In the genomic region with DNA sequence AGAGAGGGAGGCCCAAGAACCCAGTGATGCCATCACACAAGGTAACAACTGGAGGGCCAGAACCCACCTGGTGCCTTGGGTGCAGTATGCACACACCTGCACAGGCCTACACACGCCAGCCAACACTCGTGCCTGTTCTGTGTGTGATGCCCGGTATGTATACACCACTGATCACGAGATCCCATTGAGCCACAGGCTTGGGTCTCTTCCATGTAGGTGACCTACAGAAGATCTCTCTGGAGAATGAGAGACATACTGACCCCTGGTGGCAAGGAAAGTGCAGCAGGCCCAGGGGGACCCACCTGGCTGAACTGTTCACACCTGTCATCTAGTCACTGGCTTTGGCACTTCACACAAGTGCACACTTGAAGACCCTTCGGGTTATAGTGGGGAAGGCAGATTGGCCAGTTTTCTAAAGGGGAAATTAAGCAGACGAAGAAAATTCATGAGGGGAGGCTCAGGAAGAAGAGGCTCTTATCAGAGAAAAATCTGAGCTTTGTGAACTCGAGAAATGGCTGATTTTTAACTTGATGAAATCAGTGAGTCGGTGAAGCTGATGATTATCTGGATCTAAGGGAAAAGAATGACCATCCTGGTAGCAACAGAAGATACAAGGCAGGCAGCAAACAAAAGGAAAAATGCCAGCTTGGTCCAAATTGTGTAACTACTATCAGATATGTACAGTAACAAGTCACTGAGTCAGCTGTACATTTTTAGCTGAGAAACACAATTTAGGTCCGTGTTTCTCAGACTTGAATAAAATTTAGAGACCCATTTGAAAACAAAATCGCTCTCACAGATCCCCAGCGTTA, we compare ENCODE assay signal across 1 cellular context.
TF ChIP-seq lines count a peak whose summit lies in the region.

No MANE protein-coding gene starts in this region.

TF ChIP-seq in HepG2, 621 proteins besides CTCF, POLR2A, EP300 and RAD21 (continued from another document and continues in another):
- TF ChIP-seq FOXO1 (CRISPR knock-in tag; IDR thresholded peaks at IDR 0.05) (no peak), ETV6 (CRISPR knock-in tag; conservative IDR thresholded peaks at IDR 0.05) (no peak), ZNF337 (CRISPR knock-in tag; IDR thresholded peaks at IDR 0.05; ENCODE audit: borderline replicate concordance, low read depth) (no peak), ZNF644 (CRISPR knock-in tag; IDR thresholded peaks at IDR 0.05; ENCODE audit: low read depth) (peak; percentile 39; the same call in 1 of the 2 replicates), GATAD1 (CRISPR knock-in tag; IDR thresholded peaks at IDR 0.05) (0 out of 2 replicates have a peak, but pooled peaks have one; percentile 34), ZFAT (CRISPR knock-in tag; conservative IDR thresholded peaks at IDR 0.05) (no peak), ZMYM4 (CRISPR knock-in tag; IDR thresholded peaks at IDR 0.05) (peak; percentile 56; the same call in 1 of the 2 replicates), KMT2A (CRISPR knock-in tag; IDR thresholded peaks at IDR 0.05) (no peak), ZNF792 (CRISPR knock-in tag; IDR thresholded peaks at IDR 0.05) (no peak), ZNF816 (CRISPR knock-in tag; IDR thresholded peaks at IDR 0.05; ENCODE audit: borderline replicate concordance) (no peak), MTA1 (CRISPR knock-in tag; IDR thresholded peaks at IDR 0.05; ENCODE audit: borderline replicate concordance) (no peak), FOXC1 (CRISPR knock-in tag; IDR thresholded peaks at IDR 0.05; ENCODE audit: borderline replicate concordance) (no peak), ZNF501 (CRISPR knock-in tag; IDR thresholded peaks at IDR 0.05) (peak; percentile 41; the same call in 1 of the 2 replicates), MIXL1 (CRISPR knock-in tag; IDR thresholded peaks at IDR 0.05) (no peak), FOSL2 (CRISPR knock-in tag; IDR thresholded peaks at IDR 0.05) (peak; percentile 38; the same call in 1 of the 2 replicates), RBAK (CRISPR knock-in tag; IDR thresholded peaks at IDR 0.05) (no peak)
- TF ChIP-seq, protein P1, sequence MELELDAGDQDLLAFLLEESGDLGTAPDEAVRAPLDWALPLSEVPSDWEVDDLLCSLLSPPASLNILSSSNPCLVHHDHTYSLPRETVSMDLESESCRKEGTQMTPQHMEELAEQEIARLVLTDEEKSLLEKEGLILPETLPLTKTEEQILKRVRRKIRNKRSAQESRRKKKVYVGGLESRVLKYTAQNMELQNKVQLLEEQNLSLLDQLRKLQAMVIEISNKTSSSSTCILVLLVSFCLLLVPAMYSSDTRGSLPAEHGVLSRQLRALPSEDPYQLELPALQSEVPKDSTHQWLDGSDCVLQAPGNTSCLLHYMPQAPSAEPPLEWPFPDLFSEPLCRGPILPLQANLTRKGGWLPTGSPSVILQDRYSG (CRISPR knock-in tag; IDR thresholded peaks at IDR 0.05), result no peak
- TF ChIP-seq, protein P2, sequence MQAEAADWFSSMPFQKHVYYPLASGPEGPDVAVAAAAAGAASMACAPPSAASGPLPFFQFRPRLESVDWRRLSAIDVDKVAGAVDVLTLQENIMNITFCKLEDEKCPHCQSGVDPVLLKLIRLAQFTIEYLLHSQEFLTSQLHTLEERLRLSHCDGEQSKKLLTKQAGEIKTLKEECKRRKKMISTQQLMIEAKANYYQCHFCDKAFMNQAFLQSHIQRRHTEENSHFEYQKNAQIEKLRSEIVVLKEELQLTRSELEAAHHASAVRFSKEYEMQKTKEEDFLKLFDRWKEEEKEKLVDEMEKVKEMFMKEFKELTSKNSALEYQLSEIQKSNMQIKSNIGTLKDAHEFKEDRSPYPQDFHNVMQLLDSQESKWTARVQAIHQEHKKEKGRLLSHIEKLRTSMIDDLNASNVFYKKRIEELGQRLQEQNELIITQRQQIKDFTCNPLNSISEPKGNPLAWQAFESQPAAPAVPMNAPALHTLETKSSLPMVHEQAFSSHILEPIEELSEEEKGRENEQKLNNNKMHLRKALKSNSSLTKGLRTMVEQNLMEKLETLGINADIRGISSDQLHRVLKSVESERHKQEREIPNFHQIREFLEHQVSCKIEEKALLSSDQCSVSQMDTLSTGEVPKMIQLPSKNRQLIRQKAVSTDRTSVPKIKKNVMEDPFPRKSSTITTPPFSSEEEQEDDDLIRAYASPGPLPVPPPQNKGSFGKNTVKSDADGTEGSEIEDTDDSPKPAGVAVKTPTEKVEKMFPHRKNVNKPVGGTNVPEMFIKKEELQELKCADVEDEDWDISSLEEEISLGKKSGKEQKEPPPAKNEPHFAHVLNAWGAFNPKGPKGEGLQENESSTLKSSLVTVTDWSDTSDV (CRISPR knock-in tag; IDR thresholded peaks at IDR 0.05), result no peak
- TF ChIP-seq, protein P3, sequence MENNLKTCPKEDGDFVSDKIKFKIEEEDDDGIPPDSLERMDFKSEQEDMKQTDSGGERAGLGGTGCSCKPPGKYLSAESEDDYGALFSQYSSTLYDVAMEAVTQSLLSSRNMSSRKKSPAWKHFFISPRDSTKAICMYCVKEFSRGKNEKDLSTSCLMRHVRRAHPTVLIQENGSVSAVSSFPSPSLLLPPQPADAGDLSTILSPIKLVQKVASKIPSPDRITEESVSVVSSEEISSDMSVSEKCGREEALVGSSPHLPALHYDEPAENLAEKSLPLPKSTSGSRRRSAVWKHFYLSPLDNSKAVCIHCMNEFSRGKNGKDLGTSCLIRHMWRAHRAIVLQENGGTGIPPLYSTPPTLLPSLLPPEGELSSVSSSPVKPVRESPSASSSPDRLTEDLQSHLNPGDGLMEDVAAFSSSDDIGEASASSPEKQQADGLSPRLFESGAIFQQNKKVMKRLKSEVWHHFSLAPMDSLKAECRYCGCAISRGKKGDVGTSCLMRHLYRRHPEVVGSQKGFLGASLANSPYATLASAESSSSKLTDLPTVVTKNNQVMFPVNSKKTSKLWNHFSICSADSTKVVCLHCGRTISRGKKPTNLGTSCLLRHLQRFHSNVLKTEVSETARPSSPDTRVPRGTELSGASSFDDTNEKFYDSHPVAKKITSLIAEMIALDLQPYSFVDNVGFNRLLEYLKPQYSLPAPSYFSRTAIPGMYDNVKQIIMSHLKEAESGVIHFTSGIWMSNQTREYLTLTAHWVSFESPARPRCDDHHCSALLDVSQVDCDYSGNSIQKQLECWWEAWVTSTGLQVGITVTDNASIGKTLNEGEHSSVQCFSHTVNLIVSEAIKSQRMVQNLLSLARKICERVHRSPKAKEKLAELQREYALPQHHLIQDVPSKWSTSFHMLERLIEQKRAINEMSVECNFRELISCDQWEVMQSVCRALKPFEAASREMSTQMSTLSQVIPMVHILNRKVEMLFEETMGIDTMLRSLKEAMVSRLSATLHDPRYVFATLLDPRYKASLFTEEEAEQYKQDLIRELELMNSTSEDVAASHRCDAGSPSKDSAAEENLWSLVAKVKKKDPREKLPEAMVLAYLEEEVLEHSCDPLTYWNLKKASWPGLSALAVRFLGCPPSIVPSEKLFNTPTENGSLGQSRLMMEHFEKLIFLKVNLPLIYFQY (CRISPR knock-in tag; IDR thresholded peaks at IDR 0.05; ENCODE audit: borderline replicate concordance), result no peak
- TF ChIP-seq, protein P4, sequence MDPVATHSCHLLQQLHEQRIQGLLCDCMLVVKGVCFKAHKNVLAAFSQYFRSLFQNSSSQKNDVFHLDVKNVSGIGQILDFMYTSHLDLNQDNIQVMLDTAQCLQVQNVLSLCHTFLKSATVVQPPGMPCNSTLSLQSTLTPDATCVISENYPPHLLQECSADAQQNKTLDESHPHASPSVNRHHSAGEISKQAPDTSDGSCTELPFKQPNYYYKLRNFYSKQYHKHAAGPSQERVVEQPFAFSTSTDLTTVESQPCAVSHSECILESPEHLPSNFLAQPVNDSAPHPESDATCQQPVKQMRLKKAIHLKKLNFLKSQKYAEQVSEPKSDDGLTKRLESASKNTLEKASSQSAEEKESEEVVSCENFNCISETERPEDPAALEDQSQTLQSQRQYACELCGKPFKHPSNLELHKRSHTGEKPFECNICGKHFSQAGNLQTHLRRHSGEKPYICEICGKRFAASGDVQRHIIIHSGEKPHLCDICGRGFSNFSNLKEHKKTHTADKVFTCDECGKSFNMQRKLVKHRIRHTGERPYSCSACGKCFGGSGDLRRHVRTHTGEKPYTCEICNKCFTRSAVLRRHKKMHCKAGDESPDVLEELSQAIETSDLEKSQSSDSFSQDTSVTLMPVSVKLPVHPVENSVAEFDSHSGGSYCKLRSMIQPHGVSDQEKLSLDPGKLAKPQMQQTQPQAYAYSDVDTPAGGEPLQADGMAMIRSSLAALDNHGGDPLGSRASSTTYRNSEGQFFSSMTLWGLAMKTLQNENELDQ (CRISPR knock-in tag; IDR thresholded peaks at IDR 0.05; ENCODE audit: borderline replicate concordance), result no peak
- TF ChIP-seq, protein P5, sequence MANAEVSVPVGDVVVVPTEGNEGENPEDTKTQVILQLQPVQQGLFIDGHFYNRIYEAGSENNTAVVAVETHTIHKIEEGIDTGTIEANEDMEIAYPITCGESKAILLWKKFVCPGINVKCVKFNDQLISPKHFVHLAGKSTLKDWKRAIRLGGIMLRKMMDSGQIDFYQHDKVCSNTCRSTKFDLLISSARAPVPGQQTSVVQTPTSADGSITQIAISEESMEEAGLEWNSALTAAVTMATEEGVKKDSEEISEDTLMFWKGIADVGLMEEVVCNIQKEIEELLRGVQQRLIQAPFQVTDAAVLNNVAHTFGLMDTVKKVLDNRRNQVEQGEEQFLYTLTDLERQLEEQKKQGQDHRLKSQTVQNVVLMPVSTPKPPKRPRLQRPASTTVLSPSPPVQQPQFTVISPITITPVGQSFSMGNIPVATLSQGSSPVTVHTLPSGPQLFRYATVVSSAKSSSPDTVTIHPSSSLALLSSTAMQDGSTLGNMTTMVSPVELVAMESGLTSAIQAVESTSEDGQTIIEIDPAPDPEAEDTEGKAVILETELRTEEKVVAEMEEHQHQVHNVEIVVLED (CRISPR knock-in tag; IDR thresholded peaks at IDR 0.05; ENCODE audit: borderline replicate concordance), result no peak
- TF ChIP-seq, protein P6, sequence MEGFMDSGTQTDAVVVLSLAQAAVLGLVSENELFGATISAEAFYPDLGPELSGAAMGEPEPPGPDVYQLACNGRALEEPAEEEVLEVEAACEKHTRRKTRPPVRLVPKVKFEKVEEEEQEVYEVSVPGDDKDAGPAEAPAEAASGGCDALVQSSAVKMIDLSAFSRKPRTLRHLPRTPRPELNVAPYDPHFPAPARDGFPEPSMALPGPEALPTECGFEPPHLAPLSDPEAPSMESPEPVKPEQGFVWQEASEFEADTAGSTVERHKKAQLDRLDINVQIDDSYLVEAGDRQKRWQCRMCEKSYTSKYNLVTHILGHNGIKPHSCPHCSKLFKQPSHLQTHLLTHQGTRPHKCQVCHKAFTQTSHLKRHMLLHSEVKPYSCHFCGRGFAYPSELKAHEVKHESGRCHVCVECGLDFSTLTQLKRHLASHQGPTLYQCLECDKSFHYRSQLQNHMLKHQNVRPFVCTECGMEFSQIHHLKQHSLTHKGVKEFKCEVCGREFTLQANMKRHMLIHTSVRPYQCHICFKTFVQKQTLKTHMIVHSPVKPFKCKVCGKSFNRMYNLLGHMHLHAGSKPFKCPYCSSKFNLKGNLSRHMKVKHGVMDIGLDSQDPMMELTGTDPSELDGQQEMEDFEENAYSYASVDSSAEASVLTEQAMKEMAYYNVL (CRISPR knock-in tag; IDR thresholded peaks at IDR 0.05; ENCODE audit: borderline replicate concordance), result peak; percentile 34; the same call in 1 of the 2 replicates
- TF ChIP-seq, protein P7, sequence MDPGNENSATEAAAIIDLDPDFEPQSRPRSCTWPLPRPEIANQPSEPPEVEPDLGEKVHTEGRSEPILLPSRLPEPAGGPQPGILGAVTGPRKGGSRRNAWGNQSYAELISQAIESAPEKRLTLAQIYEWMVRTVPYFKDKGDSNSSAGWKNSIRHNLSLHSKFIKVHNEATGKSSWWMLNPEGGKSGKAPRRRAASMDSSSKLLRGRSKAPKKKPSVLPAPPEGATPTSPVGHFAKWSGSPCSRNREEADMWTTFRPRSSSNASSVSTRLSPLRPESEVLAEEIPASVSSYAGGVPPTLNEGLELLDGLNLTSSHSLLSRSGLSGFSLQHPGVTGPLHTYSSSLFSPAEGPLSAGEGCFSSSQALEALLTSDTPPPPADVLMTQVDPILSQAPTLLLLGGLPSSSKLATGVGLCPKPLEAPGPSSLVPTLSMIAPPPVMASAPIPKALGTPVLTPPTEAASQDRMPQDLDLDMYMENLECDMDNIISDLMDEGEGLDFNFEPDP (CRISPR knock-in tag; conservative IDR thresholded peaks at IDR 0.05), result no peak
- TF ChIP-seq, protein P8, sequence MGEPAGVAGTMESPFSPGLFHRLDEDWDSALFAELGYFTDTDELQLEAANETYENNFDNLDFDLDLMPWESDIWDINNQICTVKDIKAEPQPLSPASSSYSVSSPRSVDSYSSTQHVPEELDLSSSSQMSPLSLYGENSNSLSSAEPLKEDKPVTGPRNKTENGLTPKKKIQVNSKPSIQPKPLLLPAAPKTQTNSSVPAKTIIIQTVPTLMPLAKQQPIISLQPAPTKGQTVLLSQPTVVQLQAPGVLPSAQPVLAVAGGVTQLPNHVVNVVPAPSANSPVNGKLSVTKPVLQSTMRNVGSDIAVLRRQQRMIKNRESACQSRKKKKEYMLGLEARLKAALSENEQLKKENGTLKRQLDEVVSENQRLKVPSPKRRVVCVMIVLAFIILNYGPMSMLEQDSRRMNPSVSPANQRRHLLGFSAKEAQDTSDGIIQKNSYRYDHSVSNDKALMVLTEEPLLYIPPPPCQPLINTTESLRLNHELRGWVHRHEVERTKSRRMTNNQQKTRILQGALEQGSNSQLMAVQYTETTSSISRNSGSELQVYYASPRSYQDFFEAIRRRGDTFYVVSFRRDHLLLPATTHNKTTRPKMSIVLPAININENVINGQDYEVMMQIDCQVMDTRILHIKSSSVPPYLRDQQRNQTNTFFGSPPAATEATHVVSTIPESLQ (CRISPR knock-in tag; conservative IDR thresholded peaks at IDR 0.05), result no peak
- TF ChIP-seq, protein P9, sequence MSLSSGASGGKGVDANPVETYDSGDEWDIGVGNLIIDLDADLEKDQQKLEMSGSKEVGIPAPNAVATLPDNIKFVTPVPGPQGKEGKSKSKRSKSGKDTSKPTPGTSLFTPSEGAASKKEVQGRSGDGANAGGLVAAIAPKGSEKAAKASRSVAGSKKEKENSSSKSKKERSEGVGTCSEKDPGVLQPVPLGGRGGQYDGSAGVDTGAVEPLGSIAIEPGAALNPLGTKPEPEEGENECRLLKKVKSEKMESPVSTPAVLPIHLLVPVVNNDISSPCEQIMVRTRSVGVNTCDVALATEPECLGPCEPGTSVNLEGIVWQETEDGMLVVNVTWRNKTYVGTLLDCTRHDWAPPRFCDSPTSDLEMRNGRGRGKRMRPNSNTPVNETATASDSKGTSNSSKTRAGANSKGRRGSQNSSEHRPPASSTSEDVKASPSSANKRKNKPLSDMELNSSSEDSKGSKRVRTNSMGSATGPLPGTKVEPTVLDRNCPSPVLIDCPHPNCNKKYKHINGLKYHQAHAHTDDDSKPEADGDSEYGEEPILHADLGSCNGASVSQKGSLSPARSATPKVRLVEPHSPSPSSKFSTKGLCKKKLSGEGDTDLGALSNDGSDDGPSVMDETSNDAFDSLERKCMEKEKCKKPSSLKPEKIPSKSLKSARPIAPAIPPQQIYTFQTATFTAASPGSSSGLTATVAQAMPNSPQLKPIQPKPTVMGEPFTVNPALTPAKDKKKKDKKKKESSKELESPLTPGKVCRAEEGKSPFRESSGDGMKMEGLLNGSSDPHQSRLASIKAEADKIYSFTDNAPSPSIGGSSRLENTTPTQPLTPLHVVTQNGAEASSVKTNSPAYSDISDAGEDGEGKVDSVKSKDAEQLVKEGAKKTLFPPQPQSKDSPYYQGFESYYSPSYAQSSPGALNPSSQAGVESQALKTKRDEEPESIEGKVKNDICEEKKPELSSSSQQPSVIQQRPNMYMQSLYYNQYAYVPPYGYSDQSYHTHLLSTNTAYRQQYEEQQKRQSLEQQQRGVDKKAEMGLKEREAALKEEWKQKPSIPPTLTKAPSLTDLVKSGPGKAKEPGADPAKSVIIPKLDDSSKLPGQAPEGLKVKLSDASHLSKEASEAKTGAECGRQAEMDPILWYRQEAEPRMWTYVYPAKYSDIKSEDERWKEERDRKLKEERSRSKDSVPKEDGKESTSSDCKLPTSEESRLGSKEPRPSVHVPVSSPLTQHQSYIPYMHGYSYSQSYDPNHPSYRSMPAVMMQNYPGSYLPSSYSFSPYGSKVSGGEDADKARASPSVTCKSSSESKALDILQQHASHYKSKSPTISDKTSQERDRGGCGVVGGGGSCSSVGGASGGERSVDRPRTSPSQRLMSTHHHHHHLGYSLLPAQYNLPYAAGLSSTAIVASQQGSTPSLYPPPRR (CRISPR knock-in tag; IDR thresholded peaks at IDR 0.05; ENCODE audit: borderline replicate concordance), result no peak
